10 cellular contexts compared by ENCODE assay signal in the genomic region with DNA sequence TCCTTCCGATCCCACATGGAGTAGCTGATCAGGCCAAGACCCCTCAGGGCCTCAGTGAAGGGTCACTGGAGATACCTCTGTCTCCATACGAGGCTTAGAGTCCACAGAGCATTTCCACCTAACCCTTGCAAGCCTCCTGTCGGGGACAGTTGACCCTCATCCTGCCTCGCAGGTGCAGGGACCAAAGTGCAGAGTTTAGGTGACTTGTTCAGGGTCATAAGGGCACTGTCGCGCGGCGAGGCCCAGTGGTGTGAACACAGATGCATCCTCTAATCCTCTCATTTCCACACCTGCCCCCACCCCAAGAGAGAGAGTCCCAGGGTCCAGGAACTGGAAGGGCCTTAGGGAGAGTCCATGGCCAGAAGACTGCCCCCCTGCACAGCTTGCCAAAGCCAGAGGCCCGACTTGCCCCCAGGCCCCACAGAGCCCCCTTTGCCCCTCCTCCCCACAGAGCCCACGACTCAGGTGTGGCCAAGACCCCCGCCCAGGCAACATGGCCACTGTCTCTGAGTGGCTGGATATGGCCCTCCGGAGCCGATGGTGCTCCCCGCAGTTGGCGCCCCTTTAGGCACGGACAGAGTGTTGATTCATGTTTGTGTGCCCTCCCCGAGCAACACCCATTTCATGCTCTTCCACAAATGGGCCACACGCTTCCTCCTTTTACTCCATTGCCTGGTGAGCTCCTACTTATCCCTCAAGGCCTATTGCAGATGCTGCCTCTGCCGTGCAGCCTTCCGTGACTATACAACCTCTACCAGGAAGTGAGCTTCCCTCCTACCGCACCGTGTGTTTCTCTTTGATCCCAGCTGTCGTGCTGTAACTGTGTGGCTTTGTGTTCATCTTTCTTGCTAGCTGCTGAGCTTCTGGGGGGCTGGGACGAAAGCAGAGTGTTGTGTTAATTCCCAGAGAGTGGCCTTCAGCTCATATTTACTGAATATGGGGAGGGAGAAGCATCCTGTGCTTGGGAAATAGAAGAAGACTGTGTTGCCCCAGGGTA. TPM values are rescaled to one million over a fixed set of nuclear protein-coding genes. Genes with fewer than 3 reads are reported as not detected.
DNase-seq lines count a peak whose midpoint lies in the region; ATAC-seq and TF ChIP-seq lines count a peak whose summit lies in the region.
"Had no signal": no experiment of that assay in that cellular context is flagged by ENCODE, and none has a peak within 500 bp of the region (broad histone marks: within the 10 kb centered on the region; RNA-seq: fewer than 3 reads in every experiment).

No MANE protein-coding gene starts in this region.

- ATAC-seq in activated T-cell treated with anti-CD3 and anti-CD28 coated beads, Interleukin-2, amount 50 U/mL, for 4 hours = peak; percentile 41 to 47
- no peak for ATAC-seq in omental fat pad (ENCODE audit: low FRiP score)

- H3K4me3 ChIP-seq in colonic mucosa (peak overlapping the region; percentile 3), subcutaneous abdominal adipose tissue (ENCODE audit: low read depth in 1 of 5, low read length in 5 of 5) (peak overlapping the region in 3 of 5 donors; percentile 5 to 60 (median 51))

- H3K27me3 Mint-ChIP-seq in activated T-cell treated with anti-CD3 and anti-CD28 coated beads, Interleukin-2, amount 50 U/mL, for 4 hours (ENCODE audit: low read depth) = peaks cover 5% of the 10 kb centered on the region

- DNase-seq in activated T-cell treated with anti-CD3 and anti-CD28 coated beads, Interleukin-2, amount 50 U/mL, for 4 hours = no peak
- no peak for DNase-seq in activated T-cell treated with anti-CD3 and anti-CD28 coated beads, Interleukin-2, amount 50 U/mL, for 1 hour
- DNase-seq in NOMO-1 treated with DMSO at 0.1 percent for 48 hours (lab: John Stamatoyannopoulos, UW; ENCODE audit: unreplicated experiment) (peak; percentile 27), colonic mucosa (no peak), NCI-H510A treated with DMSO at 0.1 percent for 48 hours (lab: John Stamatoyannopoulos, UW) (no peak), HK-2 (ENCODE audit: unreplicated experiment) (no peak), omental fat pad (ENCODE audit: low spot score) (no peak)
- DNase-seq: activated gamma-delta T cell treated with Interleukin-2 at 50 U/mL for 16 hours, NCI-H524 treated with DMSO at 0.1 percent for 48 hours had no signal

- H3K36me3 ChIP-seq in colonic mucosa = no peaks in the 10 kb centered on the region
- peaks cover 0 to 10% (median 0%) of the 10 kb centered on the region in 5 donors for H3K36me3 ChIP-seq in subcutaneous abdominal adipose tissue (ENCODE audit: control insufficient read depth in 5 of 5, insufficient read depth in 5 of 5, low read length in 5 of 5)

- H3K9me3 Mint-ChIP-seq in activated T-cell treated with anti-CD3 and anti-CD28 coated beads, Interleukin-2, amount 50 U/mL, for 4 hours = no peaks in the 10 kb centered on the region

- no peak for TF ChIP-seq CTCF in colonic mucosa (IDR thresholded peaks at IDR 0.05)
- TF ChIP-seq CTCF in omental fat pad (IDR thresholded peaks at IDR 0.05) = no peak

- H3K27ac ChIP-seq in colonic mucosa = no peak overlapping the region
- no peak overlapping the region for H3K27ac ChIP-seq in subcutaneous abdominal adipose tissue (ENCODE audit: low read depth, low read length)

- H3K4me1 Mint-ChIP-seq in activated T-cell treated with anti-CD3 and anti-CD28 coated beads, Interleukin-2, amount 50 U/mL, for 4 hours (ENCODE audit: low read depth) = peaks cover 42% of the 10 kb centered on the region

- peaks cover 15% of the 10 kb centered on the region for H3K27me3 ChIP-seq in colonic mucosa
- H3K27me3 ChIP-seq in subcutaneous abdominal adipose tissue (ENCODE audit: control insufficient read depth in 5 of 5, insufficient read depth in 4 of 5, low read length in 5 of 5) = peaks cover 0 to 10% (median 0%) of the 10 kb centered on the region in 5 donors

- H3K4me1 ChIP-seq in colonic mucosa (no peaks in the 10 kb centered on the region), subcutaneous abdominal adipose tissue (ENCODE audit: control insufficient read depth in 5 of 5, insufficient read depth in 5 of 5, low read length in 5 of 5) (peaks cover 9 to 56% (median 41%) of the 10 kb centered on the region in 5 donors)

- no peaks in the 10 kb centered on the region for H3K36me3 Mint-ChIP-seq in activated T-cell treated with anti-CD3 and anti-CD28 coated beads, Interleukin-2, amount 50 U/mL, for 4 hours (ENCODE audit: insufficient read depth)

- H3K4me3 Mint-ChIP-seq in activated T-cell treated with anti-CD3 and anti-CD28 coated beads, Interleukin-2, amount 50 U/mL, for 4 hours = no peak overlapping the region

- no peaks in the 10 kb centered on the region for H3K9me3 ChIP-seq in colonic mucosa
- H3K9me3 ChIP-seq in subcutaneous abdominal adipose tissue (ENCODE audit: control insufficient read depth in 5 of 5, low read length in 5 of 5) = no peaks in the 10 kb centered on the region

- H3K9ac ChIP-seq in colonic mucosa (ENCODE audit: low read depth in 2 of 2, low read length in 2 of 2) = no peak overlapping the region
- no peak overlapping the region for H3K9ac ChIP-seq in subcutaneous abdominal adipose tissue (ENCODE audit: low read length in 5 of 5)

- intact Hi-C loops in colonic mucosa (cut with DNase I) = no loop called here

RNA-seq across cellular contexts. Expression of a gene that starts 1.7 kb away (rescaled TPM):
- 10 to 100 TPM in 1 of 3 donors, 1 to 10 TPM in 1, under 1 TPM in 1; 0.95 to 21.6 (median 2.5) TPM for total RNA-seq in activated T-cell treated with anti-CD3 and anti-CD28 coated beads, Interleukin-2, amount 50 U/mL, for 4 hours
- total RNA-seq in colonic mucosa = 1 to 10 TPM; 2.6 to 4.2 TPM
- 1 to 10 TPM; 3.9 to 9.3 (median 6.6) TPM for total RNA-seq in omental fat pad

RNA-seq across cellular contexts. Expression of a gene that starts 15.9 kb away (rescaled TPM):
- total RNA-seq in activated T-cell treated with anti-CD3 and anti-CD28 coated beads, Interleukin-2, amount 50 U/mL, for 4 hours = 10 to 100 TPM; 30.2 to 32.7 (median 30.5) TPM
- total RNA-seq in colonic mucosa (10 to 100 TPM; 19.8 to 21.4 TPM), omental fat pad (10 to 100 TPM; 18.5 to 35.3 (median 23.6) TPM)

RNA-seq across cellular contexts. Expression of a gene that starts 55.2 kb away (rescaled TPM):
- 100 to 1,000 TPM; 102 to 122 (median 116) TPM for total RNA-seq in activated T-cell treated with anti-CD3 and anti-CD28 coated beads, Interleukin-2, amount 50 U/mL, for 4 hours
- total RNA-seq in colonic mucosa (100 to 1,000 TPM; 300 to 332 TPM), omental fat pad (100 to 1,000 TPM in 3 of 4 donors, 10 to 100 TPM in 1; 75.7 to 114 (median 104) TPM)
